In the genomic region with DNA sequence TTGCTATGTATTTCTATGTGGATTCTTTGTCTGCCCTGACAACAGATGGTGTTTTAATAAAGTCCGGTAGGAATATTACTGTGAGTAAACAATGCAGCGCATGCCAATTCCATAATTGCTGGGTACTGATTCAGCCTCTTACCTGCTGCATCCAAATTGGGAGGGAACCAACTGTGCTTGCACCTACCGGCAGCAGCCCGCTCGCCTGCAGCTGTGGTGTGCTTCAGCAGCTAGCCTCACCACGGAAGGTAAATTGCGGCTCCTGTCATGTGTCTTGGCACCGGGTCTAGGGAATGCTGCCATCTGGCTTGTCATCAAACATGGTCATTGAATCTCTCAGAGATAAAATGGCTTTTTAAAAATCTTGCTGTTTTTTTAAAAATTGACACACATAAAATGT, we compare ENCODE assay signal across 11 cellular contexts.
DNase-seq lines count a peak whose midpoint lies in the region; ATAC-seq and TF ChIP-seq lines count a peak whose summit lies in the region.
"Had no signal": no experiment of that assay in that cellular context is flagged by ENCODE, and none has a peak within 500 bp of the region (broad histone marks: within the 10 kb centered on the region; RNA-seq: fewer than 3 reads in every experiment).

No MANE protein-coding gene starts in this region.

- ATAC-seq in HG03196 (IDR thresholded peaks at IDR 0.05; ENCODE audit: unreplicated experiment) (no peak), GM18505 (IDR thresholded peaks at IDR 0.05; ENCODE audit: unreplicated experiment) (no peak)

- peak; percentile 29 for DNase-seq in COLO668 (lab: John Stamatoyannopoulos, UW; ENCODE audit: unreplicated experiment)
- DNase-seq in NCI-H146 treated with DMSO at 0.1 percent for 48 hours (lab: John Stamatoyannopoulos, UW; ENCODE audit: unreplicated experiment): peak; percentile 67
- no peak for DNase-seq in SK-N-SH
- peak; percentile 39 for DNase-seq in left kidney (ENCODE audit: low read depth, low spot score)
- DNase-seq in HuH-7 (ENCODE audit: low spot score): no peak
- no peak for DNase-seq in stimulated activated CD8-positive, alpha-beta memory T cell treated with anti-CD3 and anti-CD28 coated beads, Interleukin-4, amount 100 ng/mL, for 48 hours
- DNase-seq: activated T-cell treated with anti-CD3 and anti-CD28 coated beads, Interleukin-2, amount 50 U/mL, for 24 hours; CD4-positive, CD25-positive, alpha-beta regulatory T cell; effector CD8-positive, alpha-beta T cell had no signal

- TF ChIP-seq CTCF in SK-N-SH (IDR thresholded peaks at IDR 0.05): no peak

- H3K4me2 ChIP-seq in SK-N-SH: peak overlapping the region; percentile 44; the same call in 1 of the 2 replicates

- POLR2A ChIA-PET in SK-N-SH (lab: Yijun Ruan, JAX): no interaction called here

- no peak for TF ChIP-seq RAD21 in SK-N-SH (IDR thresholded peaks at IDR 0.05; ENCODE audit: low read length)

- H3F3A ChIP-seq in SK-N-SH (replicated peaks; ENCODE audit: insufficient read depth): no peaks in the 10 kb centered on the region

- no peak overlapping the region for H3K27ac ChIP-seq in SK-N-SH (ENCODE audit: low read depth in 2 of 2, low read length in 1 of 2)

- CTCF ChIA-PET in SK-N-SH (lab: Yijun Ruan, JAX): no interaction called here

- TF ChIP-seq EP300 in SK-N-SH (IDR thresholded peaks at IDR 0.05; ENCODE audit: borderline replicate concordance in 1 of 2, low read depth in 1 of 2, low read length in 1 of 2): no peak

- TF ChIP-seq POLR2A in GM18505 (IDR thresholded peaks at IDR 0.05; ENCODE audit: borderline replicate concordance, extremely low read depth, insufficient read depth, insufficient read length): no peak

- no peak overlapping the region for H2AFZ ChIP-seq in SK-N-SH (ENCODE audit: low read depth)

- H3K27me3 ChIP-seq in SK-N-SH (ENCODE audit: insufficient read depth): no peaks in the 10 kb centered on the region

- no peaks in the 10 kb centered on the region for H4K20me1 ChIP-seq in SK-N-SH (ENCODE audit: insufficient read depth)

- 5% methylated on average over 8 of the region's 8 CpGs for WGBS in SK-N-SH (ENCODE audit: low lambda C conversion rate)

- H3K9me2 ChIP-seq in SK-N-SH: no peaks in the 10 kb centered on the region

- no peak overlapping the region for H3K4me3 ChIP-seq in SK-N-SH (ENCODE audit: low read depth in 2 of 2, low read length in 1 of 2)

- no peaks in the 10 kb centered on the region for H3K36me3 ChIP-seq in SK-N-SH (replicated peaks in 1 of 2; ENCODE audit: control insufficient read depth in 1 of 2, insufficient read depth in 2 of 2, low read length in 1 of 2)

- peaks cover 0 to 10% of the 10 kb centered on the region in 2 experiments; a peak in 1 of 4 replicates for H3K4me1 ChIP-seq in SK-N-SH (ENCODE audit: control insufficient read depth in 1 of 2, insufficient read depth in 2 of 2, low read depth in 1 of 2, low read length in 1 of 2)

- no peaks in the 10 kb centered on the region for H3K79me2 ChIP-seq in SK-N-SH (ENCODE audit: insufficient read depth)

- H3K9ac ChIP-seq in SK-N-SH: no peak overlapping the region

- no peaks in the 10 kb centered on the region for H3K9me3 ChIP-seq in SK-N-SH

TF ChIP-seq in SK-N-SH, 30 proteins besides CTCF, POLR2A, EP300 and RAD21:
- TF ChIP-seq EZH2phosphoT487 (IDR thresholded peaks at IDR 0.05; ENCODE audit: borderline replicate concordance, low read depth) (no peak), GABPA (IDR thresholded peaks at IDR 0.05; ENCODE audit: low read depth) (no peak), YY1 (IDR thresholded peaks at IDR 0.05; ENCODE audit: low read depth) (no peak), TEAD4 (IDR thresholded peaks at IDR 0.05; ENCODE audit: borderline replicate concordance, insufficient read depth) (no peak), FOXJ3 (CRISPR knock-in tag; IDR thresholded peaks at IDR 0.05) (no peak), TCF12 (IDR thresholded peaks at IDR 0.05) (no peak), GATA2 (CRISPR knock-in tag; IDR thresholded peaks at IDR 0.05) (no peak), MXI1 (IDR thresholded peaks at IDR 0.05; ENCODE audit: low read depth, low read length) (no peak)
- TF ChIP-seq, protein P1, sequence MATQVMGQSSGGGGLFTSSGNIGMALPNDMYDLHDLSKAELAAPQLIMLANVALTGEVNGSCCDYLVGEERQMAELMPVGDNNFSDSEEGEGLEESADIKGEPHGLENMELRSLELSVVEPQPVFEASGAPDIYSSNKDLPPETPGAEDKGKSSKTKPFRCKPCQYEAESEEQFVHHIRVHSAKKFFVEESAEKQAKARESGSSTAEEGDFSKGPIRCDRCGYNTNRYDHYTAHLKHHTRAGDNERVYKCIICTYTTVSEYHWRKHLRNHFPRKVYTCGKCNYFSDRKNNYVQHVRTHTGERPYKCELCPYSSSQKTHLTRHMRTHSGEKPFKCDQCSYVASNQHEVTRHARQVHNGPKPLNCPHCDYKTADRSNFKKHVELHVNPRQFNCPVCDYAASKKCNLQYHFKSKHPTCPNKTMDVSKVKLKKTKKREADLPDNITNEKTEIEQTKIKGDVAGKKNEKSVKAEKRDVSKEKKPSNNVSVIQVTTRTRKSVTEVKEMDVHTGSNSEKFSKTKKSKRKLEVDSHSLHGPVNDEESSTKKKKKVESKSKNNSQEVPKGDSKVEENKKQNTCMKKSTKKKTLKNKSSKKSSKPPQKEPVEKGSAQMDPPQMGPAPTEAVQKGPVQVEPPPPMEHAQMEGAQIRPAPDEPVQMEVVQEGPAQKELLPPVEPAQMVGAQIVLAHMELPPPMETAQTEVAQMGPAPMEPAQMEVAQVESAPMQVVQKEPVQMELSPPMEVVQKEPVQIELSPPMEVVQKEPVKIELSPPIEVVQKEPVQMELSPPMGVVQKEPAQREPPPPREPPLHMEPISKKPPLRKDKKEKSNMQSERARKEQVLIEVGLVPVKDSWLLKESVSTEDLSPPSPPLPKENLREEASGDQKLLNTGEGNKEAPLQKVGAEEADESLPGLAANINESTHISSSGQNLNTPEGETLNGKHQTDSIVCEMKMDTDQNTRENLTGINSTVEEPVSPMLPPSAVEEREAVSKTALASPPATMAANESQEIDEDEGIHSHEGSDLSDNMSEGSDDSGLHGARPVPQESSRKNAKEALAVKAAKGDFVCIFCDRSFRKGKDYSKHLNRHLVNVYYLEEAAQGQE (IDR thresholded peaks at IDR 0.05; ENCODE audit: low read depth, low read length): no peak
- TF ChIP-seq, protein P2, sequence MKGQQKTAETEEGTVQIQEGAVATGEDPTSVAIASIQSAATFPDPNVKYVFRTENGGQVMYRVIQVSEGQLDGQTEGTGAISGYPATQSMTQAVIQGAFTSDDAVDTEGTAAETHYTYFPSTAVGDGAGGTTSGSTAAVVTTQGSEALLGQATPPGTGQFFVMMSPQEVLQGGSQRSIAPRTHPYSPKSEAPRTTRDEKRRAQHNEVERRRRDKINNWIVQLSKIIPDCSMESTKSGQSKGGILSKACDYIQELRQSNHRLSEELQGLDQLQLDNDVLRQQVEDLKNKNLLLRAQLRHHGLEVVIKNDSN (IDR thresholded peaks at IDR 0.05; ENCODE audit: borderline replicate concordance, low read depth): no peak
- TF ChIP-seq, protein P3, sequence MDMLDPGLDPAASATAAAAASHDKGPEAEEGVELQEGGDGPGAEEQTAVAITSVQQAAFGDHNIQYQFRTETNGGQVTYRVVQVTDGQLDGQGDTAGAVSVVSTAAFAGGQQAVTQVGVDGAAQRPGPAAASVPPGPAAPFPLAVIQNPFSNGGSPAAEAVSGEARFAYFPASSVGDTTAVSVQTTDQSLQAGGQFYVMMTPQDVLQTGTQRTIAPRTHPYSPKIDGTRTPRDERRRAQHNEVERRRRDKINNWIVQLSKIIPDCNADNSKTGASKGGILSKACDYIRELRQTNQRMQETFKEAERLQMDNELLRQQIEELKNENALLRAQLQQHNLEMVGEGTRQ (IDR thresholded peaks at IDR 0.05; ENCODE audit: borderline replicate concordance, low read depth, low read length): no peak
- TF ChIP-seq, protein P4, sequence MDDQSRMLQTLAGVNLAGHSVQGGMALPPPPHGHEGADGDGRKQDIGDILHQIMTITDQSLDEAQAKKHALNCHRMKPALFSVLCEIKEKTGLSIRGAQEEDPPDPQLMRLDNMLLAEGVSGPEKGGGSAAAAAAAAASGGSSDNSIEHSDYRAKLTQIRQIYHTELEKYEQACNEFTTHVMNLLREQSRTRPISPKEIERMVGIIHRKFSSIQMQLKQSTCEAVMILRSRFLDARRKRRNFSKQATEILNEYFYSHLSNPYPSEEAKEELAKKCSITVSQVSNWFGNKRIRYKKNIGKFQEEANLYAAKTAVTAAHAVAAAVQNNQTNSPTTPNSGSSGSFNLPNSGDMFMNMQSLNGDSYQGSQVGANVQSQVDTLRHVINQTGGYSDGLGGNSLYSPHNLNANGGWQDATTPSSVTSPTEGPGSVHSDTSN (IDR thresholded peaks at IDR 0.05): no peak
- TF ChIP-seq, protein P5, sequence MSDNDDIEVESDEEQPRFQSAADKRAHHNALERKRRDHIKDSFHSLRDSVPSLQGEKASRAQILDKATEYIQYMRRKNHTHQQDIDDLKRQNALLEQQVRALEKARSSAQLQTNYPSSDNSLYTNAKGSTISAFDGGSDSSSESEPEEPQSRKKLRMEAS (IDR thresholded peaks at IDR 0.05; ENCODE audit: low read depth): no peak
- TF ChIP-seq, protein P6, sequence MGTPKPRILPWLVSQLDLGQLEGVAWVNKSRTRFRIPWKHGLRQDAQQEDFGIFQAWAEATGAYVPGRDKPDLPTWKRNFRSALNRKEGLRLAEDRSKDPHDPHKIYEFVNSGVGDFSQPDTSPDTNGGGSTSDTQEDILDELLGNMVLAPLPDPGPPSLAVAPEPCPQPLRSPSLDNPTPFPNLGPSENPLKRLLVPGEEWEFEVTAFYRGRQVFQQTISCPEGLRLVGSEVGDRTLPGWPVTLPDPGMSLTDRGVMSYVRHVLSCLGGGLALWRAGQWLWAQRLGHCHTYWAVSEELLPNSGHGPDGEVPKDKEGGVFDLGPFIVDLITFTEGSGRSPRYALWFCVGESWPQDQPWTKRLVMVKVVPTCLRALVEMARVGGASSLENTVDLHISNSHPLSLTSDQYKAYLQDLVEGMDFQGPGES (IDR thresholded peaks at IDR 0.05; ENCODE audit: low read depth, low read length): no peak

Comparison
In these comparisons a context has a peak if more than half of its experiments do, and no peak if none do; other contexts are left out.
1. DNase-seq: peak in COLO668 (single experiment), NCI-H146 treated with DMSO at 0.1 percent for 48 hours (single experiment) and left kidney (single experiment); none in SK-N-SH (single experiment), HuH-7 (single experiment) and stimulated activated CD8-positive, alpha-beta memory T cell treated with anti-CD3 and anti-CD28 coated beads, Interleukin-4, amount 100 ng/mL, for 48 hours (single experiment).